Comparison of ENCODE assay signal across 11 cellular contexts in the genomic region with DNA sequence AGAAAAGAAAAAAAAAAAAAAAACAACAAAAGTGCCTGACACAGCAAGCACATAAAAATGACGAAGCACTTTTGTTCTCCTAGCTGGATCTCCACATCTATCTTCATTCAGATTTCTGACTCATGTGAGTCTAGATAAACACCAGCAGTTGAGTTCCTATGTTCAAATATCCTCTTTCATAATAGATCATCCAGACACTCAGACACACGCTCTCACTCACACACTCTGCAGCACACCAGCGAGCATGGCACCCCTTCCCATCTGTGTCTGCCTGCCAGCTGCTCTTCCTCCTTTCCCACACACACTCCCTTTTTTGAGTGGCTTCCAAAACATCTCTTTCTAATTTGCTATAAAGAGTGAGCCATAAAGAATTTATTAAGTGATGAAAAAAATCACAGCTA. TPM values are rescaled to one million over a fixed set of nuclear protein-coding genes. Genes with fewer than 3 reads are reported as not detected.
DNase-seq lines count a peak whose midpoint lies in the region; ATAC-seq and TF ChIP-seq lines count a peak whose summit lies in the region.
"Had no signal": no experiment of that assay in that cellular context is flagged by ENCODE, and none has a peak within 500 bp of the region (broad histone marks: within the 10 kb centered on the region; RNA-seq: fewer than 3 reads in every experiment).

No MANE protein-coding gene starts in this region.

- no peaks in the 10 kb centered on the region for H3K4me1 ChIP-seq in upper lobe of right lung

- H3K36me3 ChIP-seq in SK-N-MC (ENCODE audit: insufficient read depth, low read length) (no peaks in the 10 kb centered on the region), upper lobe of right lung (peaks cover 24% of the 10 kb centered on the region)

- H3K27ac Mint-ChIP-seq in type B pancreatic cell, result no peak overlapping the region

- H3K9me3 ChIP-seq in SK-N-MC (ENCODE audit: low read depth, low read length), result no peaks in the 10 kb centered on the region
- no peaks in the 10 kb centered on the region for H3K9me3 ChIP-seq in upper lobe of right lung
- H3K9me3 ChIP-seq: thoracic aorta had no signal

- H3K4me3 ChIP-seq in SK-N-MC, result no peak overlapping the region
- H3K4me3 ChIP-seq in upper lobe of right lung, result no peak overlapping the region
- H3K4me3 ChIP-seq: thoracic aorta had no signal

- H3K27me3 Mint-ChIP-seq in type B pancreatic cell, result no peaks in the 10 kb centered on the region

- no peak overlapping the region for H3K9ac ChIP-seq in SK-N-MC (ENCODE audit: insufficient read length)

- peak; percentile 34 for DNase-seq in NOMO-1 treated with DMSO at 0.1 percent for 48 hours (lab: John Stamatoyannopoulos, UW; ENCODE audit: unreplicated experiment)
- no peak for DNase-seq in NOMO-1 treated with dmso at 0.1 percent for 144 hours (lab: John Stamatoyannopoulos, UW; ENCODE audit: unreplicated experiment)
- DNase-seq in SK-N-MC (ENCODE audit: low read depth, low spot score), result no peak
- DNase-seq in head of caudate nucleus, result peak in 27 of 42 donors; percentile 11 to 68 (median 36)
- DNase-seq in upper lobe of right lung, result no peak
- no peak for DNase-seq in OCI-M2 (lab: John Stamatoyannopoulos, UW; ENCODE audit: unreplicated experiment)
- DNase-seq in type B pancreatic cell (ENCODE audit: extremely low spot score, unreplicated experiment), result no peak
- DNase-seq in HT-29 (ENCODE audit: low spot score), result no peak
- DNase-seq: DND-41 had no signal

- no peak overlapping the region for H3K4me3 Mint-ChIP-seq in type B pancreatic cell

- H3K27ac ChIP-seq in SK-N-MC (peak overlapping the region; percentile 59), upper lobe of right lung (no peak overlapping the region)
- H3K27ac ChIP-seq: thoracic aorta had no signal

- intact Hi-C loops in head of caudate nucleus (cut with DNase I) (no loop called here), upper lobe of right lung (cut with DNase I) (no loop called here)

- ATAC-seq in upper lobe of right lung, result peak; percentile 78

- TF ChIP-seq CTCF in upper lobe of right lung (IDR thresholded peaks at IDR 0.05) (no peak), type B pancreatic cell (conservative IDR thresholded peaks at IDR 0.05) (no peak)

- H3K4me1 Mint-ChIP-seq in type B pancreatic cell (ENCODE audit: unreplicated experiment), result no peaks in the 10 kb centered on the region

- no peaks in the 10 kb centered on the region for H3K9me3 Mint-ChIP-seq in type B pancreatic cell

- H3K27me3 ChIP-seq in upper lobe of right lung, result no peaks in the 10 kb centered on the region

- no peaks in the 10 kb centered on the region for H3K36me3 Mint-ChIP-seq in type B pancreatic cell

RNA-seq across cellular contexts. Expression of a gene that starts 19.8 kb away (rescaled TPM):
- 5.4 TPM for total RNA-seq in upper lobe of right lung
- total RNA-seq in type B pancreatic cell (ENCODE audit: low replicate concordance), result 0.45 and 1.9 TPM in 2 replicates
- 0.31 and 0.55 TPM in 2 replicates for total RNA-seq in HT-29 (2014; rRNA removed; shearing (Covaris generic))

RNA-seq across cellular contexts. Expression of a gene that starts 36.0 kb away (rescaled TPM):
- total RNA-seq in upper lobe of right lung (185 TPM), type B pancreatic cell (ENCODE audit: low replicate concordance) (91.3 and 101 TPM in 2 replicates)
- total RNA-seq in HT-29 (2014; rRNA removed; shearing (Covaris generic)), result 90.3 and 95.0 TPM in 2 replicates

RNA-seq across cellular contexts. Expression of a gene that starts 58.3 kb away (rescaled TPM):
- not detected for total RNA-seq in upper lobe of right lung
- not detected in 2 replicates for total RNA-seq in type B pancreatic cell (ENCODE audit: low replicate concordance)
- not detected in 2 replicates for total RNA-seq in HT-29 (2014; rRNA removed; shearing (Covaris generic))
- total RNA-seq: activated CD8-positive, alpha-beta memory T cell treated with anti-CD3 and anti-CD28 coated beads for 36 hours; thoracic aorta had no signal

Comparison
In these comparisons a context has a peak if more than half of its experiments do, and no peak if none do; other contexts are left out.
1. DNase-seq: peak in NOMO-1 treated with DMSO at 0.1 percent for 48 hours (single experiment) and head of caudate nucleus (27 of 42); none in NOMO-1 treated with dmso at 0.1 percent for 144 hours (single experiment), SK-N-MC (single experiment), upper lobe of right lung (single experiment), OCI-M2 (single experiment), type B pancreatic cell (single experiment) and HT-29 (single experiment).